32 cellular contexts compared by ENCODE assay signal in the genomic region with DNA sequence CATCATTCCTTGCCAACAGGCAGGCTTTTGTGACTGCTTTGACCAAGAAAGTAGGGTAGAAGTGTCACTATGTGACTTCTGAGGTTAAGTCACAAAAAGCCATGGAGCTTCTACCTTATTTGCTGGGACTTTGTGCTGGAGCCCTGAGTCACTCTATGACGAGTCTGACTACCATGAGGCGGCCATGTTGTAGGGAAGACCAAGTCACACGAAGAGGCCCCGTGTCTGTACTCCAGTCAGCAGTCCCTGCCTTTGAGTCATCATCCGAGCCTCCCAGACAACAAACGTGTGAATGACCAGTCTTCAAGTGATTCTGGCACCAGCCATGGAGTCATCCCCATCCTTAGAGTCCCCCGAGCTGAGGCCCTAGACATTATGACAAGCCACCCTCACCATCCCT. TPM values are rescaled to one million over a fixed set of nuclear protein-coding genes. Genes with fewer than 3 reads are reported as not detected.
DNase-seq lines count a peak whose midpoint lies in the region; ATAC-seq, FAIRE-seq and TF ChIP-seq lines count a peak whose summit lies in the region.
"Had no signal": no experiment of that assay in that cellular context is flagged by ENCODE, and none has a peak within 500 bp of the region (broad histone marks: within the 10 kb centered on the region; RNA-seq: fewer than 3 reads in every experiment).

No MANE protein-coding gene starts in this region.

- peaks cover 3% of the 10 kb centered on the region for H3K9me3 Mint-ChIP-seq in activated CD4-positive, alpha-beta T cell treated with anti-CD3 and anti-CD28 coated beads, Interleukin-2, amount 10 ng/mL, durations not matched to agents 7 days and 5 days
- H3K9me3 Mint-ChIP-seq: natural killer cell treated with Interleukin-12 subunit alpha and Interleukin-12 subunit beta and Interleukin-15 and Interleukin-18, amount 100 ng/mL, for 72 hours; stimulated activated naive CD8-positive, alpha-beta T cell treated with anti-CD3 and anti-CD28 coated beads, Interleukin-15, Interleukin-2, amounts not matched to agents 100 ng/mL and 50 ng/mL, for 24 hours had no signal

- TF ChIP-seq RAD21 in K562 (CRISPR knock-in tag; conservative IDR thresholded peaks at IDR 0.05 in 1 of 2, IDR thresholded peaks at IDR 0.05 in 1 of 2): no peak

- peak; percentile 41 for DNase-seq in activated CD4-positive, alpha-beta T cell treated with anti-CD3 and anti-CD28 coated beads for 48 hours
- no peak for DNase-seq in activated CD4-positive, alpha-beta T cell treated with anti-CD3 and anti-CD28 coated beads, Interleukin-2, amount 10 ng/mL, durations not matched to agents 7 days and 5 days
- DNase-seq in LHCN-M2 (ENCODE audit: low read depth) (peak; percentile 50), K562 (ENCODE audit: extremely low read depth in 1 of 4, low spot score in 3 of 4) (no peak), psoas muscle (no peak), Ammon's horn (ENCODE audit: low spot score) (no peak)
- DNase-seq: activated CD4-positive, CD25-positive, alpha-beta regulatory T cell treated with anti-CD3 and anti-CD28 coated beads, Interleukin-2, amount 50 U/mL, for 72 hours; CD8-positive, alpha-beta T cell; colonic mucosa; effector CD4-positive, alpha-beta T cell; H7; hippocampal formation; left cardiac atrium; NCI-H1092 treated with DMSO at 0.1 percent for 48 hours; NCI-H187 treated with DMSO at 0.1 percent for 48 hours; pancreas; stimulated activated CD8-positive, alpha-beta memory T cell treated with anti-CD3 and anti-CD28 coated beads, Interleukin-4, amount 100 ng/mL, for 48 hours had no signal

- H4K20me1 ChIP-seq in K562 (replicated peaks; ENCODE audit: control insufficient read depth, insufficient read depth, low read length): no peaks in the 10 kb centered on the region; the same call in 1 of the 2 replicates

- H3K79me2 ChIP-seq in K562 (ENCODE audit: control insufficient read depth, insufficient read depth, low read length): no peaks in the 10 kb centered on the region

- WGBS in K562 (ENCODE audit: insufficient coverage, low coverage, missing lambda C conversion rate): 5% methylated on average over 7 of the region's 7 CpGs
- 91 to 99% (median 94%) methylated on average over 7 of the region's 7 CpGs for WGBS in psoas muscle, 3 donors

- H3K9me1 ChIP-seq in K562 (ENCODE audit: control insufficient read depth, insufficient read depth, low read length): no peaks in the 10 kb centered on the region

- no peak overlapping the region for H3K4me2 ChIP-seq in K562 (ENCODE audit: insufficient read depth, low read length)

- TF ChIP-seq CTCF in K562 (IDR thresholded peaks at IDR 0.05 in 2 of 3, conservative IDR thresholded peaks at IDR 0.05 in 1 of 3; ENCODE audit: insufficient read depth in 2 of 3, low read depth in 1 of 3, low read length in 3 of 3) (no peak), psoas muscle (IDR thresholded peaks at IDR 0.05) (no peak)

- no peak for FAIRE-seq in K562 (lab: Jason Lieb, UNC)
- FAIRE-seq: A204.1, GM12891, pancreas, TTC549 had no signal

- no peak for TF ChIP-seq POLR2A in K562 (conservative IDR thresholded peaks at IDR 0.05)

- H3K9me3 ChIP-seq in K562 (replicated peaks; ENCODE audit: control insufficient read depth, insufficient read depth, low read depth, low read length) (peaks cover 3% of the 10 kb centered on the region), psoas muscle (no peaks in the 10 kb centered on the region)
- H3K9me3 ChIP-seq: ascending aorta, colonic mucosa, pancreas, testis had no signal

- no peaks in the 10 kb centered on the region for H3K36me3 Mint-ChIP-seq in activated CD4-positive, alpha-beta T cell treated with anti-CD3 and anti-CD28 coated beads, Interleukin-2, amount 10 ng/mL, durations not matched to agents 7 days and 5 days (ENCODE audit: low read depth)
- H3K36me3 Mint-ChIP-seq: activated naive CD8-positive, alpha-beta T cell; CD8-positive, alpha-beta T cell; natural killer cell treated with Interleukin-12 subunit alpha and Interleukin-12 subunit beta and Interleukin-15 and Interleukin-18, amount 100 ng/mL, for 72 hours had no signal

- intact Hi-C loops in K562 (cut with micrococcal nuclease): no loop called here
- intact Hi-C loops in psoas muscle (cut with DNase I): loop anchor here in 1 of 2 donors (5.0 kb wide), 1 partner anchor 45 kb away; no protein-coding TSS in a partner anchor

- no peaks in the 10 kb centered on the region for H3K4me1 Mint-ChIP-seq in activated CD4-positive, alpha-beta T cell treated with anti-CD3 and anti-CD28 coated beads, Interleukin-2, amount 10 ng/mL, durations not matched to agents 7 days and 5 days

- CTCF ChIA-PET in activated CD4-positive, alpha-beta T cell treated with anti-CD3 and anti-CD28 coated beads, Interleukin-2, amount 10 ng/mL, durations not matched to agents 7 days and 5 days (lab: Charles Lee): interaction anchor here (0.6 kb wide), 1 partner anchor 312 kb away, joined by 3 read pairs; no protein-coding TSS in a partner anchor
- CTCF ChIA-PET in K562 (lab: Yijun Ruan, JAX; ENCODE audit: low intra/inter-chr PET ratio): no interaction called here

- H3K4me3 ChIP-seq in K562: no peak overlapping the region
- H3K4me3 ChIP-seq in psoas muscle: no peak overlapping the region
- H3K4me3 ChIP-seq: ascending aorta, cardiac muscle cell, colonic mucosa, lung, pancreas, testis had no signal

- H3K9ac ChIP-seq in K562 (ENCODE audit: insufficient read depth in 1 of 2, low read depth in 2 of 2, low read length in 2 of 2): no peak overlapping the region

- H3K27ac ChIP-seq in K562 (ENCODE audit: extremely low read depth, low read depth, low read length) (no peak overlapping the region), psoas muscle (peak overlapping the region; percentile 37)
- H3K27ac ChIP-seq: ascending aorta, cardiac muscle cell, colonic mucosa, pancreas had no signal

- no peaks in the 10 kb centered on the region for H3K36me3 ChIP-seq in K562 (ENCODE audit: control insufficient read depth, insufficient read depth, low read length)
- no peaks in the 10 kb centered on the region for H3K36me3 ChIP-seq in psoas muscle (ENCODE audit: insufficient read depth in 1 of 2, low read depth in 1 of 2)
- H3K36me3 ChIP-seq: ascending aorta, cardiac muscle cell, colonic mucosa, pancreas had no signal

- no peak overlapping the region for H3K4me3 Mint-ChIP-seq in activated CD4-positive, alpha-beta T cell treated with anti-CD3 and anti-CD28 coated beads, Interleukin-2, amount 10 ng/mL, durations not matched to agents 7 days and 5 days
- H3K4me3 Mint-ChIP-seq: activated naive CD8-positive, alpha-beta T cell; CD8-positive, alpha-beta T cell; natural killer cell treated with Interleukin-12 subunit alpha and Interleukin-12 subunit beta and Interleukin-15 and Interleukin-18, amount 100 ng/mL, for 72 hours; stimulated activated naive CD8-positive, alpha-beta T cell treated with anti-CD3 and anti-CD28 coated beads, Interleukin-15, Interleukin-2, amounts not matched to agents 100 ng/mL and 50 ng/mL, for 24 hours; T-helper 1 cell treated with Interleukin-12 subunit alpha and Interleukin-12 subunit beta and Interleukin-4 antibody, amounts not matched to agents 30 μg/mL and 1 μg/mL, for 36 hours had no signal

- POLR2A ChIA-PET in activated CD4-positive, alpha-beta T cell treated with anti-CD3 and anti-CD28 coated beads, Interleukin-2, amount 10 ng/mL, durations not matched to agents 7 days and 5 days (lab: Charles Lee): interaction anchor here (0.6 kb wide), 1 partner anchor 64 kb away, joined by 3 read pairs; no protein-coding TSS in a partner anchor
- POLR2A ChIA-PET in K562 (lab: Yijun Ruan, JAX): no interaction called here

- no peak overlapping the region for H2AFZ ChIP-seq in K562 (ENCODE audit: low read depth, low read length)

- no TSS peak for BruUV-seq in K562 (replicated peaks; lab: Mats Ljungman, UMichigan)

- in situ Hi-C loops in K562 (cut with MboI): no loop called here

- ATAC-seq in K562: peak; percentile 57; the same call in 1 of the 3 replicates
- ATAC-seq in psoas muscle: no peak
- ATAC-seq in activated CD4-positive, CD25-positive, alpha-beta regulatory T cell treated with anti-CD3 and anti-CD28 coated beads, Interleukin-2, amount 50 U/mL, for 24 hours: no peak
- no peak for ATAC-seq in GM19023 (IDR thresholded peaks at IDR 0.05; ENCODE audit: unreplicated experiment)
- ATAC-seq: CD8-positive, alpha-beta T cell; natural killer cell treated with Interleukin-12 subunit alpha and Interleukin-12 subunit beta and Interleukin-15 and Interleukin-18, amount 100 ng/mL, for 72 hours; pancreas had no signal

- H3K27me3 ChIP-seq in K562 (ENCODE audit: control insufficient read depth in 2 of 2, insufficient read depth in 2 of 2, low read length in 2 of 2) (peaks cover 36 to 69% of the 10 kb centered on the region in 2 experiments), psoas muscle (ENCODE audit: insufficient read depth in 3 of 3, low read length in 2 of 3) (no peaks in the 10 kb centered on the region)
- H3K27me3 ChIP-seq: ascending aorta, cardiac muscle cell, colonic mucosa, pancreas, testis had no signal

- no peak for TF ChIP-seq EP300 in K562 (IDR thresholded peaks at IDR 0.05; ENCODE audit: low read length)

- H3K27me3 Mint-ChIP-seq in activated CD4-positive, alpha-beta T cell treated with anti-CD3 and anti-CD28 coated beads, Interleukin-2, amount 10 ng/mL, durations not matched to agents 7 days and 5 days: no peaks in the 10 kb centered on the region
- H3K27me3 Mint-ChIP-seq: activated naive CD8-positive, alpha-beta T cell; stimulated activated naive CD8-positive, alpha-beta T cell treated with anti-CD3 and anti-CD28 coated beads, Interleukin-15, Interleukin-2, amounts not matched to agents 100 ng/mL and 50 ng/mL, for 24 hours had no signal

- no peak overlapping the region for H3K27ac Mint-ChIP-seq in activated CD4-positive, alpha-beta T cell treated with anti-CD3 and anti-CD28 coated beads, Interleukin-2, amount 10 ng/mL, durations not matched to agents 7 days and 5 days
- H3K27ac Mint-ChIP-seq: activated naive CD8-positive, alpha-beta T cell; CD8-positive, alpha-beta T cell; natural killer cell treated with Interleukin-12 subunit alpha and Interleukin-12 subunit beta and Interleukin-15 and Interleukin-18, amount 100 ng/mL, for 72 hours; stimulated activated naive CD8-positive, alpha-beta T cell treated with anti-CD3 and anti-CD28 coated beads, Interleukin-15, Interleukin-2, amounts not matched to agents 100 ng/mL and 50 ng/mL, for 24 hours; T-helper 1 cell treated with Interleukin-12 subunit alpha and Interleukin-12 subunit beta and Interleukin-4 antibody, amounts not matched to agents 30 μg/mL and 1 μg/mL, for 36 hours had no signal

- H3K4me1 ChIP-seq in K562 (replicated peaks in 1 of 2; ENCODE audit: control insufficient read depth in 2 of 2, insufficient read depth in 2 of 2, low read length in 2 of 2) (peaks cover 0 to 4% of the 10 kb centered on the region in 2 experiments; a peak in 1 of 5 replicates), psoas muscle (peaks cover 47% of the 10 kb centered on the region)
- H3K4me1 ChIP-seq: ascending aorta, colonic mucosa, pancreas had no signal

RNA-seq across cellular contexts. Expression of a gene that starts 3.5 kb away (rescaled TPM):
- total RNA-seq in activated CD4-positive, alpha-beta T cell treated with anti-CD3 and anti-CD28 coated beads, Interleukin-2, amount 10 ng/mL, durations not matched to agents 7 days and 5 days: not detected
- 0.34 TPM in 1 of 2 replicates, not detected in the other for total RNA-seq in LHCN-M2 (2014; rRNA removed)
- polyA plus RNA-seq in LHCN-M2 (2012): 0.32 TPM
- not detected in 2 replicates for total RNA-seq in K562 (2011; cell fraction: chromatin; rRNA removed; ENCODE audit: low replicate concordance)
- total RNA-seq in K562 (2011; cell fraction: nucleolus; rRNA removed): not detected in 2 replicates
- total RNA-seq in K562 (2011; cell fraction: nucleoplasm; rRNA removed): not detected in 2 replicates
- not detected in 2 replicates for total RNA-seq in K562 (2014; rRNA removed)
- total RNA-seq in K562 (2014; rRNA removed; fragmentation: Illumina TruSeq; extraction: Trizol): not detected in 2 replicates
- total RNA-seq in K562 (2015; rRNA removed; fragmentation: Illumina TruSeq; extraction: Trizol): not detected in 2 replicates
- total RNA-seq in K562 (2021): not detected in 2 replicates
- not detected in 2 replicates for polyA plus RNA-seq in K562 (2011; rRNA removed)
- not detected in 2 replicates for polyA plus RNA-seq in K562 (2011; cell fraction: cytosol; rRNA removed)
- polyA plus RNA-seq in K562 (2011; cell fraction: nucleus; rRNA removed): not detected in 2 replicates
- not detected in 2 replicates for polyA plus RNA-seq in K562 (2012)
- polyA plus RNA-seq in K562 (2014; fragmentation: Illumina TruSeq; extraction: Trizol): not detected in 2 replicates
- not detected for polyA plus RNA-seq in K562 (2014; fragmentation: Nextera tagmentation; extraction: Ambion mirVana)
- polyA plus RNA-seq in K562 (2014; rRNA removed): not detected in 2 replicates
- not detected in 2 replicates for polyA minus RNA-seq in K562 (2011; rRNA and poly(A)+ RNA removed)
- not detected in 2 replicates for polyA minus RNA-seq in K562 (2011; cell fraction: cytosol; rRNA and poly(A)+ RNA removed)
- not detected in 2 replicates for polyA minus RNA-seq in K562 (2011; cell fraction: nucleus; rRNA and poly(A)+ RNA removed)
- not detected for total RNA-seq in psoas muscle
- polyA plus RNA-seq in psoas muscle: 1 to 10 TPM in 1 of 3 donors, under 1 TPM in 1, not detected in 1; 0.23 to 4.4 TPM
- total RNA-seq: ascending aorta; cardiac muscle cell; CD8-positive, alpha-beta T cell; colonic mucosa; H7; left cardiac atrium; lung; mucosa of gallbladder; natural killer cell treated with Interleukin-12 subunit alpha and Interleukin-12 subunit beta and Interleukin-15 and Interleukin-18, amount 100 ng/mL, for 72 hours; NCI-H460; pancreas; testis had no signal
- polyA plus RNA-seq: cardiac muscle cell, lung, pancreas had no signal

Comparison
In these comparisons a context has a peak if more than half of its experiments do, and no peak if none do; other contexts are left out.
1. DNase-seq: peak in activated CD4-positive, alpha-beta T cell treated with anti-CD3 and anti-CD28 coated beads for 48 hours (single experiment) and LHCN-M2 (single experiment); none in activated CD4-positive, alpha-beta T cell treated with anti-CD3 and anti-CD28 coated beads, Interleukin-2, amount 10 ng/mL, durations not matched to agents 7 days and 5 days (single experiment), K562 (0 of 4), psoas muscle (0 of 2) and Ammon's horn (single experiment).